ENCODE assay signal across 8 cellular contexts in genomic region chr2:110101911-110102774, GRCh38.
DNase-seq lines count a peak whose midpoint lies in the region; ATAC-seq lines count a peak whose summit lies in the region.

No MANE protein-coding gene starts in this region.

- DNase-seq in stimulated activated naive CD8-positive, alpha-beta T cell treated with anti-CD3 and anti-CD28 coated beads, Interleukin-15, amount 100 ng/mL, for 72 hours = no peak
- DNase-seq in stimulated activated naive CD8-positive, alpha-beta T cell treated with anti-CD3 and anti-CD28 coated beads, Interleukin-15, Interleukin-2, amounts not matched to agents 100 U/mL and 50 U/mL, for 24 hours = no peak
- no peak for DNase-seq in NCI-H146 treated with DMSO at 0.1 percent for 48 hours (lab: John Stamatoyannopoulos, UW; ENCODE audit: unreplicated experiment)
- DNase-seq in AG08396 (ENCODE audit: low spot score) = no peak

- H3K4me3 ChIP-seq in mucosa of rectum (ENCODE audit: low read length in 2 of 2) = peak overlapping the region in 1 of 2 donors; percentile 23

- H3K9ac ChIP-seq in mucosa of rectum (ENCODE audit: low read depth in 1 of 2, low read length in 2 of 2) = peak overlapping the region; percentile 48 to 62

- H3K36me3 ChIP-seq in mucosa of rectum (ENCODE audit: control insufficient read depth in 2 of 2, insufficient read depth in 2 of 2, low read length in 2 of 2) = no peaks in the 10 kb centered on the region

- H3K4me3 Mint-ChIP-seq in stimulated activated naive CD8-positive, alpha-beta T cell treated with anti-CD3 and anti-CD28 coated beads, Interleukin-15, amount 100 ng/mL, for 72 hours = peak overlapping the region in 1 of 2 donors; percentile 19
- no peak overlapping the region for H3K4me3 Mint-ChIP-seq in dendritic cell treated with granulocyte-macrophage colony-stimulating factor and Interleukin-4, amounts not matched to agents 40 ng/mL and 50 ng/mL, for 4 days

- H3K27me3 ChIP-seq in mucosa of rectum (ENCODE audit: control insufficient read depth in 2 of 2, insufficient read depth in 2 of 2, low read length in 2 of 2) = no peaks in the 10 kb centered on the region

- H3K27ac ChIP-seq in mucosa of rectum (ENCODE audit: low read depth in 2 of 2, low read length in 2 of 2) = peak overlapping the region; percentile 93 to 94

- intact Hi-C loops in dendritic cell treated with granulocyte-macrophage colony-stimulating factor and Interleukin-4, amounts not matched to agents 40 ng/mL and 50 ng/mL, for 4 days (cut with micrococcal nuclease) = no loop called here

- peak overlapping the region; percentile 2 to 95 for H3K27ac Mint-ChIP-seq in stimulated activated naive CD8-positive, alpha-beta T cell treated with anti-CD3 and anti-CD28 coated beads, Interleukin-15, amount 100 ng/mL, for 72 hours
- peak overlapping the region; percentile 76 for H3K27ac Mint-ChIP-seq in dendritic cell treated with granulocyte-macrophage colony-stimulating factor and Interleukin-4, amounts not matched to agents 40 ng/mL and 50 ng/mL, for 4 days

- H3K4me1 Mint-ChIP-seq in stimulated activated naive CD8-positive, alpha-beta T cell treated with anti-CD3 and anti-CD28 coated beads, Interleukin-15, amount 100 ng/mL, for 72 hours = peaks cover 18% of the 10 kb centered on the region
- H3K4me1 Mint-ChIP-seq in dendritic cell treated with granulocyte-macrophage colony-stimulating factor and Interleukin-4, amounts not matched to agents 40 ng/mL and 50 ng/mL, for 4 days (ENCODE audit: low read depth) = peaks cover 23% of the 10 kb centered on the region

- H3K36me3 Mint-ChIP-seq in dendritic cell treated with granulocyte-macrophage colony-stimulating factor and Interleukin-4, amounts not matched to agents 40 ng/mL and 50 ng/mL, for 4 days (ENCODE audit: low read depth) = no peaks in the 10 kb centered on the region

- H3K9me3 ChIP-seq in mucosa of rectum (ENCODE audit: control insufficient read depth in 2 of 2, low read length in 2 of 2) = no peaks in the 10 kb centered on the region

- peaks cover 73% of the 10 kb centered on the region for H3K27me3 Mint-ChIP-seq in stimulated activated naive CD8-positive, alpha-beta T cell treated with anti-CD3 and anti-CD28 coated beads, Interleukin-15, amount 100 ng/mL, for 72 hours
- H3K27me3 Mint-ChIP-seq in dendritic cell treated with granulocyte-macrophage colony-stimulating factor and Interleukin-4, amounts not matched to agents 40 ng/mL and 50 ng/mL, for 4 days = peaks cover 12% of the 10 kb centered on the region

- ATAC-seq in stimulated activated naive CD8-positive, alpha-beta T cell treated with anti-CD3 and anti-CD28 coated beads, Interleukin-15, amount 100 ng/mL, for 72 hours = peak; percentile 26
- no peak for ATAC-seq in stimulated activated naive CD8-positive, alpha-beta T cell treated with anti-CD3 and anti-CD28 coated beads, Interleukin-15, Interleukin-2, amounts not matched to agents 100 U/mL and 50 U/mL, for 24 hours
- no peak for ATAC-seq in GM18868 (IDR thresholded peaks at IDR 0.05; ENCODE audit: unreplicated experiment)
- no peak for ATAC-seq in GM21528 (IDR thresholded peaks at IDR 0.05; ENCODE audit: low FRiP score, unreplicated experiment)

- peaks cover 0 to 3% of the 10 kb centered on the region in 2 donors for H3K9me3 Mint-ChIP-seq in stimulated activated naive CD8-positive, alpha-beta T cell treated with anti-CD3 and anti-CD28 coated beads, Interleukin-15, amount 100 ng/mL, for 72 hours
- H3K9me3 Mint-ChIP-seq in dendritic cell treated with granulocyte-macrophage colony-stimulating factor and Interleukin-4, amounts not matched to agents 40 ng/mL and 50 ng/mL, for 4 days = peaks cover 6% of the 10 kb centered on the region

- peaks cover 58 to 63% of the 10 kb centered on the region in 2 donors for H3K4me1 ChIP-seq in mucosa of rectum (ENCODE audit: control insufficient read depth in 2 of 2, insufficient read depth in 2 of 2, low read length in 2 of 2)
